In genomic region chr1:204091787-204092312, GRCh38 we compare ENCODE assay signal across 19 cellular contexts. TPM values are rescaled to one million over a fixed set of nuclear protein-coding genes. Genes with fewer than 3 reads are reported as not detected.
DNase-seq lines count a peak whose midpoint lies in the region; ATAC-seq, FAIRE-seq and TF ChIP-seq lines count a peak whose summit lies in the region.
"Had no signal": no experiment of that assay in that cellular context is flagged by ENCODE, and none has a peak within 500 bp of the region (broad histone marks: within the 10 kb centered on the region; RNA-seq: fewer than 3 reads in every experiment).

No MANE protein-coding gene starts in this region.

- no peaks in the 10 kb centered on the region for H3K9me3 Mint-ChIP-seq in GM23338
- H3K9me3 Mint-ChIP-seq in stimulated activated effector memory CD8-positive, alpha-beta T cell treated with anti-CD3 and anti-CD28 coated beads, Interleukin-12 subunit alpha, Interleukin-12 subunit beta, amount 100 ng/mL, for 72 hours, result no peaks in the 10 kb centered on the region
- H3K9me3 Mint-ChIP-seq in effector memory CD8-positive, alpha-beta T cell, result no peaks in the 10 kb centered on the region
- H3K9me3 Mint-ChIP-seq: CD14-positive monocyte had no signal

- POLR2A ChIA-PET in K562 (lab: Yijun Ruan, JAX), result no interaction called here
- POLR2A ChIA-PET in OCI-LY7 (lab: Charles Lee), result no interaction called here

- TF ChIP-seq POLR2A in K562 (conservative IDR thresholded peaks at IDR 0.05), result no peak

- peaks cover 100% of the 10 kb centered on the region for H3K79me2 ChIP-seq in GM23338 (replicated peaks; ENCODE audit: insufficient read depth)
- no peaks in the 10 kb centered on the region for H3K79me2 ChIP-seq in K562 (ENCODE audit: control insufficient read depth, insufficient read depth, low read length)
- H3K79me2 ChIP-seq in OCI-LY7 (ENCODE audit: insufficient read depth, low read depth, low read length), result no peaks in the 10 kb centered on the region

- H3K9me1 ChIP-seq in K562 (ENCODE audit: control insufficient read depth, insufficient read depth, low read length), result no peaks in the 10 kb centered on the region

- 0% methylated on average over 5 of the region's 5 CpGs for WGBS in K562 (ENCODE audit: insufficient coverage, low coverage, missing lambda C conversion rate)

- H3K4me1 Mint-ChIP-seq in GM23338, result peaks cover 89% of the 10 kb centered on the region
- H3K4me1 Mint-ChIP-seq in stimulated activated effector memory CD8-positive, alpha-beta T cell treated with anti-CD3 and anti-CD28 coated beads, Interleukin-12 subunit alpha, Interleukin-12 subunit beta, amount 100 ng/mL, for 72 hours, result peaks cover 53% of the 10 kb centered on the region
- H3K4me1 Mint-ChIP-seq in effector memory CD8-positive, alpha-beta T cell (ENCODE audit: low read depth in 2 of 2), result peaks cover 11 to 46% of the 10 kb centered on the region in 2 donors
- H3K4me1 Mint-ChIP-seq: CD14-positive monocyte had no signal

- H3K27ac Mint-ChIP-seq in GM23338, result no peak overlapping the region
- peak overlapping the region; percentile 82 for H3K27ac Mint-ChIP-seq in stimulated activated effector memory CD8-positive, alpha-beta T cell treated with anti-CD3 and anti-CD28 coated beads, Interleukin-12 subunit alpha, Interleukin-12 subunit beta, amount 100 ng/mL, for 72 hours
- H3K27ac Mint-ChIP-seq in effector memory CD8-positive, alpha-beta T cell, result peak overlapping the region in 1 of 2 donors; percentile 4
- H3K27ac Mint-ChIP-seq: CD14-positive monocyte had no signal

- no peaks in the 10 kb centered on the region; the same call in 1 of the 2 replicates for H3K36me3 ChIP-seq in GM23338 (ENCODE audit: insufficient read depth)
- no peaks in the 10 kb centered on the region for H3K36me3 ChIP-seq in K562 (ENCODE audit: control insufficient read depth, insufficient read depth, low read length)
- no peaks in the 10 kb centered on the region for H3K36me3 ChIP-seq in lower lobe of right lung
- no peaks in the 10 kb centered on the region for H3K36me3 ChIP-seq in OCI-LY7 (ENCODE audit: insufficient read depth, low read length)
- H3K36me3 ChIP-seq: SJSA1 had no signal

- in situ Hi-C loops in K562 (cut with MboI), result no loop called here

- no peak for ATAC-seq in GM23338
- ATAC-seq in K562, result no peak
- ATAC-seq in lower lobe of right lung, result no peak
- ATAC-seq in stimulated activated effector memory CD8-positive, alpha-beta T cell treated with anti-CD3 and anti-CD28 coated beads, Interleukin-12 subunit alpha, Interleukin-12 subunit beta, amount 100 ng/mL, for 72 hours, result no peak
- ATAC-seq in HG03565 (IDR thresholded peaks at IDR 0.05; ENCODE audit: unreplicated experiment), result no peak
- no peak for ATAC-seq in effector memory CD8-positive, alpha-beta T cell (replicated peaks)

- DNase-seq in GM23338 (ENCODE audit: low spot score) (no peak), K562 (ENCODE audit: extremely low read depth in 1 of 4, low spot score in 3 of 4) (no peak), lower lobe of right lung (no peak), OCI-LY7 (ENCODE audit: low spot score) (no peak)
- no peak for DNase-seq in stimulated activated effector memory CD8-positive, alpha-beta T cell treated with anti-CD3 and anti-CD28 coated beads, Interleukin-12 subunit alpha, Interleukin-12 subunit beta, amount 100 ng/mL, for 72 hours (ENCODE audit: low spot score in 2 of 2)
- DNase-seq in effector memory CD8-positive, alpha-beta T cell, result no peak
- DNase-seq in activated T-cell treated with anti-CD3 and anti-CD28 coated beads, Interleukin-2, amount 50 U/mL, for 1 hour, result no peak
- DNase-seq: COR-L47, EL, HCEC 1CT, KBM-7, MV-4-11, NCI-H1417 treated with DMSO at 0.1 percent for 48 hours, NCI-H1930, NCI-H2171, NCI-H774 had no signal

- no peak for FAIRE-seq in K562 (lab: Jason Lieb, UNC)

- H3K9me3 ChIP-seq in K562 (replicated peaks; ENCODE audit: control insufficient read depth, insufficient read depth, low read depth, low read length), result no peaks in the 10 kb centered on the region
- no peaks in the 10 kb centered on the region for H3K9me3 ChIP-seq in lower lobe of right lung
- H3K9me3 ChIP-seq in OCI-LY7 (ENCODE audit: low read length), result no peaks in the 10 kb centered on the region
- H3K9me3 ChIP-seq: SJSA1 had no signal

- H3K27ac ChIP-seq in GM23338 (ENCODE audit: low read depth) (peak overlapping the region; percentile 59; the same call in 1 of the 2 replicates), K562 (ENCODE audit: extremely low read depth, low read depth, low read length) (no peak overlapping the region), lower lobe of right lung (peak overlapping the region; percentile 24), OCI-LY7 (ENCODE audit: low read depth, low read length, poor library complexity, severe bottlenecking) (no peak overlapping the region)
- H3K27ac ChIP-seq: SJSA1 had no signal

- peaks cover 33% of the 10 kb centered on the region for H3F3A ChIP-seq in GM23338 (replicated peaks; ENCODE audit: low read depth)

- H3K4me3 ChIP-seq in GM23338 (no peak overlapping the region), K562 (no peak overlapping the region), lower lobe of right lung (no peak overlapping the region), OCI-LY7 (ENCODE audit: low read depth, low read length, poor library complexity, severe bottlenecking) (no peak overlapping the region)
- H3K4me3 ChIP-seq: SJSA1 had no signal

- H3K4me2 ChIP-seq in GM23338 (peak overlapping the region; percentile 60; the same call in 1 of the 2 replicates), K562 (ENCODE audit: insufficient read depth, low read length) (no peak overlapping the region), OCI-LY7 (ENCODE audit: low read length) (no peak overlapping the region)

- intact Hi-C loops in K562 (cut with micrococcal nuclease) (no loop called here), lower lobe of right lung (cut with DNase I) (no loop called here), OCI-LY7 (cut with micrococcal nuclease; ENCODE audit: unreplicated experiment) (no loop called here)

- no peak for TF ChIP-seq RAD21 in K562 (CRISPR knock-in tag; conservative IDR thresholded peaks at IDR 0.05 in 1 of 2, IDR thresholded peaks at IDR 0.05 in 1 of 2)

- H3K4me1 ChIP-seq in GM23338 (ENCODE audit: insufficient read depth) (peaks cover 93% of the 10 kb centered on the region), K562 (replicated peaks in 1 of 2; ENCODE audit: control insufficient read depth in 2 of 2, insufficient read depth in 2 of 2, low read length in 2 of 2) (no peaks in the 10 kb centered on the region), lower lobe of right lung (peaks cover 90% of the 10 kb centered on the region), OCI-LY7 (ENCODE audit: insufficient read depth, low read length, poor library complexity, severe bottlenecking) (no peaks in the 10 kb centered on the region)

- no TSS peak for BruUV-seq in K562 (replicated peaks; lab: Mats Ljungman, UMichigan)
- BruUV-seq in OCI-LY7 (replicated peaks; lab: Mats Ljungman, UMichigan), result no TSS peak

- peaks cover 9% of the 10 kb centered on the region for H3K27me3 Mint-ChIP-seq in GM23338 (ENCODE audit: insufficient read depth, low read depth, poor library complexity)
- no peaks in the 10 kb centered on the region for H3K27me3 Mint-ChIP-seq in effector memory CD8-positive, alpha-beta T cell

- H3K27me3 ChIP-seq in GM23338 (ENCODE audit: insufficient read depth), result no peaks in the 10 kb centered on the region
- H3K27me3 ChIP-seq in K562 (ENCODE audit: control insufficient read depth in 2 of 2, insufficient read depth in 2 of 2, low read length in 2 of 2), result peaks cover 34 to 77% of the 10 kb centered on the region in 2 experiments
- no peaks in the 10 kb centered on the region for H3K27me3 ChIP-seq in lower lobe of right lung (ENCODE audit: low read depth)
- H3K27me3 ChIP-seq: SJSA1 had no signal

- H3K36me3 Mint-ChIP-seq in GM23338 (ENCODE audit: low read depth), result peaks cover 7% of the 10 kb centered on the region; the same call in 2 of the 3 replicates
- H3K36me3 Mint-ChIP-seq in stimulated activated effector memory CD8-positive, alpha-beta T cell treated with anti-CD3 and anti-CD28 coated beads, Interleukin-12 subunit alpha, Interleukin-12 subunit beta, amount 100 ng/mL, for 72 hours, result peaks cover 3% of the 10 kb centered on the region
- H3K36me3 Mint-ChIP-seq in effector memory CD8-positive, alpha-beta T cell (ENCODE audit: insufficient read depth), result no peaks in the 10 kb centered on the region
- H3K36me3 Mint-ChIP-seq: CD14-positive monocyte had no signal

- H4K20me1 ChIP-seq in GM23338 (replicated peaks; ENCODE audit: insufficient read depth), result peaks cover 93% of the 10 kb centered on the region
- H4K20me1 ChIP-seq in K562 (replicated peaks; ENCODE audit: control insufficient read depth, insufficient read depth, low read length), result 0 out of 2 replicates have a peak, but pooled peaks cover 3% of the 10 kb centered on the region
- no peaks in the 10 kb centered on the region for H4K20me1 ChIP-seq in OCI-LY7 (ENCODE audit: insufficient read depth, low read length)

- CTCF ChIA-PET in K562 (lab: Yijun Ruan, JAX; ENCODE audit: low intra/inter-chr PET ratio), result no interaction called here
- CTCF ChIA-PET in OCI-LY7 (lab: Charles Lee; ENCODE audit: unreplicated experiment), result no interaction called here

- H3K9ac ChIP-seq in K562 (ENCODE audit: insufficient read depth in 1 of 2, low read depth in 2 of 2, low read length in 2 of 2), result no peak overlapping the region

- no peak for TF ChIP-seq EP300 in K562 (IDR thresholded peaks at IDR 0.05; ENCODE audit: low read length)

- H3K9me2 ChIP-seq in GM23338 (ENCODE audit: insufficient read depth) (no peaks in the 10 kb centered on the region), OCI-LY7 (ENCODE audit: insufficient read depth, low read length) (no peaks in the 10 kb centered on the region)

- H2AFZ ChIP-seq in GM23338 (no peak overlapping the region), K562 (ENCODE audit: low read depth, low read length) (no peak overlapping the region), OCI-LY7 (ENCODE audit: low read length) (no peak overlapping the region)

- TF ChIP-seq CTCF in GM23338 (conservative IDR thresholded peaks at IDR 0.05; ENCODE audit: low read depth in 2 of 2) (no peak), K562 (IDR thresholded peaks at IDR 0.05 in 2 of 3, conservative IDR thresholded peaks at IDR 0.05 in 1 of 3; ENCODE audit: insufficient read depth in 2 of 3, low read depth in 1 of 3, low read length in 3 of 3) (no peak), lower lobe of right lung (IDR thresholded peaks at IDR 0.05) (no peak), OCI-LY7 (conservative IDR thresholded peaks at IDR 0.05; ENCODE audit: low read length) (no peak)

- H3K4me3 Mint-ChIP-seq in GM23338, result no peak overlapping the region
- H3K4me3 Mint-ChIP-seq in stimulated activated effector memory CD8-positive, alpha-beta T cell treated with anti-CD3 and anti-CD28 coated beads, Interleukin-12 subunit alpha, Interleukin-12 subunit beta, amount 100 ng/mL, for 72 hours, result peak overlapping the region; percentile 53
- peak overlapping the region in 1 of 2 donors; percentile 75 for H3K4me3 Mint-ChIP-seq in effector memory CD8-positive, alpha-beta T cell
- H3K4me3 Mint-ChIP-seq: CD14-positive monocyte had no signal

RNA-seq across cellular contexts. Expression of gene SOX13, which starts 18.9 kb away (rescaled TPM):
- total RNA-seq in GM23338 (2014; rRNA removed; shearing (Covaris generic)), result 105 and 123 TPM in 2 replicates
- polyA plus RNA-seq in GM23338 (2016; fragmentation: Nextera tagmentation; extraction: Ambion mirVana) (28.6 and 32.3 TPM in 2 replicates), K562 (2011; rRNA removed) (0.06 and 0.11 TPM in 2 replicates), K562 (2014; fragmentation: Illumina TruSeq; extraction: Trizol) (0.03 TPM in 1 of 2 replicates, not detected in the other), K562 (2014; fragmentation: Nextera tagmentation; extraction: Ambion mirVana) (not detected), K562 (2014; rRNA removed) (0.07 TPM in 1 of 2 replicates, not detected in the other)
- 0.12 TPM in 1 of 2 replicates, not detected in the other for total RNA-seq in K562 (2011; cell fraction: chromatin; rRNA removed; ENCODE audit: low replicate concordance)
- 0.13 TPM in 1 of 2 replicates, not detected in the other for total RNA-seq in K562 (2011; cell fraction: nucleolus; rRNA removed)
- total RNA-seq in K562 (2011; cell fraction: nucleoplasm; rRNA removed), result not detected in 2 replicates
- total RNA-seq in K562 (2014; rRNA removed) (not detected in 2 replicates), K562 (2014; rRNA removed; fragmentation: Illumina TruSeq; extraction: Trizol) (not detected in 2 replicates), K562 (2015; rRNA removed; fragmentation: Illumina TruSeq; extraction: Trizol) (not detected in 2 replicates), K562 (2021) (0.25 and 0.35 TPM in 2 replicates), lower lobe of right lung (57.8 TPM), OCI-LY7 (2022) (0.27 and 0.53 TPM in 2 replicates)
- polyA plus RNA-seq in K562 (2011; cell fraction: cytosol; rRNA removed), result 0.10 and 0.16 TPM in 2 replicates
- 0.13 and 0.31 TPM in 2 replicates for polyA plus RNA-seq in K562 (2011; cell fraction: nucleus; rRNA removed)
- 0.08 and 0.32 TPM in 2 replicates for polyA plus RNA-seq in K562 (2012)
- polyA minus RNA-seq in K562 (2011; rRNA and poly(A)+ RNA removed), result 0.11 and 0.21 TPM in 2 replicates
- polyA minus RNA-seq in K562 (2011; cell fraction: cytosol; rRNA and poly(A)+ RNA removed), result 2.0 TPM in 1 of 2 replicates, not detected in the other
- under 0.01 and 0.11 TPM in 2 replicates for polyA minus RNA-seq in K562 (2011; cell fraction: nucleus; rRNA and poly(A)+ RNA removed)
- total RNA-seq in OCI-LY7 (2014; rRNA removed; shearing (Covaris generic)), result not detected in 2 replicates
- polyA plus RNA-seq: CD14-positive monocyte had no signal

RNA-seq across cellular contexts. Expression of gene ETNK2, which starts 60.0 kb away (rescaled TPM):
- 18.9 and 26.2 TPM in 2 replicates for total RNA-seq in GM23338 (2014; rRNA removed; shearing (Covaris generic))
- polyA plus RNA-seq in GM23338 (2016; fragmentation: Nextera tagmentation; extraction: Ambion mirVana), result 7.6 and 9.0 TPM in 2 replicates
- total RNA-seq in K562 (2011; cell fraction: chromatin; rRNA removed; ENCODE audit: low replicate concordance), result not detected in 2 replicates
- total RNA-seq in K562 (2011; cell fraction: nucleolus; rRNA removed), result 0.17 TPM in 1 of 2 replicates, not detected in the other
- not detected in 2 replicates for total RNA-seq in K562 (2011; cell fraction: nucleoplasm; rRNA removed)
- total RNA-seq in K562 (2014; rRNA removed), result 0.05 TPM in 1 of 2 replicates, not detected in the other
- not detected in 2 replicates for total RNA-seq in K562 (2014; rRNA removed; fragmentation: Illumina TruSeq; extraction: Trizol)
- total RNA-seq in K562 (2015; rRNA removed; fragmentation: Illumina TruSeq; extraction: Trizol), result not detected in 2 replicates
- total RNA-seq in K562 (2021), result 0.13 TPM in 2 replicates
- 0.38 and 0.51 TPM in 2 replicates for polyA plus RNA-seq in K562 (2011; rRNA removed)
- 0.44 and 0.58 TPM in 2 replicates for polyA plus RNA-seq in K562 (2011; cell fraction: cytosol; rRNA removed)
- 0.41 and 0.48 TPM in 2 replicates for polyA plus RNA-seq in K562 (2011; cell fraction: nucleus; rRNA removed)
- polyA plus RNA-seq in K562 (2012), result 0.04 and 0.08 TPM in 2 replicates
- 0.16 and 0.30 TPM in 2 replicates for polyA plus RNA-seq in K562 (2014; fragmentation: Illumina TruSeq; extraction: Trizol)
- polyA plus RNA-seq in K562 (2014; fragmentation: Nextera tagmentation; extraction: Ambion mirVana), result not detected
- 0.03 TPM in 1 of 2 replicates, not detected in the other for polyA plus RNA-seq in K562 (2014; rRNA removed)
- 0.21 and 0.28 TPM in 2 replicates for polyA minus RNA-seq in K562 (2011; rRNA and poly(A)+ RNA removed)
- 0.57 TPM in 1 of 2 replicates, not detected in the other for polyA minus RNA-seq in K562 (2011; cell fraction: cytosol; rRNA and poly(A)+ RNA removed)
- polyA minus RNA-seq in K562 (2011; cell fraction: nucleus; rRNA and poly(A)+ RNA removed), result 0.13 TPM in 1 of 2 replicates, not detected in the other
- total RNA-seq in lower lobe of right lung, result 4.5 TPM
- not detected in 2 replicates for total RNA-seq in OCI-LY7 (2014; rRNA removed; shearing (Covaris generic))
- 1.9 and 2.4 TPM in 2 replicates for total RNA-seq in OCI-LY7 (2022)
- polyA plus RNA-seq: CD14-positive monocyte had no signal

Comparison
In these comparisons a context has a peak if more than half of its experiments do, and no peak if none do; other contexts are left out.
1. H3K27ac ChIP-seq: peak in GM23338 (single experiment) and lower lobe of right lung (single experiment); none in K562 (single experiment) and OCI-LY7 (single experiment).
2. RNA of gene SOX13, which starts 18.9 kb away (total RNA-seq): 105 to 123 TPM in GM23338 and 57.8 TPM in lower lobe of right lung (single experiment); 0.27 to 0.53 TPM in OCI-LY7 and 0.12 to 0.35 TPM in K562; every median in the first group is over 10 times any median in the second.